9 cellular contexts compared by ENCODE assay signal in genomic region chr1:230825061-230825803, GRCh38. TPM values are rescaled to one million over a fixed set of nuclear protein-coding genes. Genes with fewer than 3 reads are reported as not detected.
DNase-seq lines count a peak whose midpoint lies in the region; ATAC-seq and TF ChIP-seq lines count a peak whose summit lies in the region.
"Had no signal": no experiment of that assay in that cellular context is flagged by ENCODE, and none has a peak within 500 bp of the region (broad histone marks: within the 10 kb centered on the region; RNA-seq: fewer than 3 reads in every experiment).

No MANE protein-coding gene starts in this region.

- intact Hi-C loops in mucosa of descending colon (cut with DNase I, micrococcal nuclease), result no loop called here

- no peak overlapping the region for H3K4me3 ChIP-seq in mucosa of descending colon
- H3K4me3 ChIP-seq: GM12878 had no signal

- H3K9me3 ChIP-seq in mucosa of descending colon, result no peaks in the 10 kb centered on the region

- H3K4me1 ChIP-seq in mucosa of descending colon (ENCODE audit: low read depth), result no peaks in the 10 kb centered on the region

- H3K36me3 ChIP-seq in mucosa of descending colon (ENCODE audit: low read depth), result no peaks in the 10 kb centered on the region

- DNase-seq in AML-193 (lab: John Stamatoyannopoulos, UW) (peak; percentile 72 to 84), NCI-H1694 treated with DMSO at 0.1 percent for 48 hours (lab: John Stamatoyannopoulos, UW) (peak; percentile 100), dermis blood vessel endothelial cell (peak; percentile 64), mucosa of descending colon (no peak)
- DNase-seq in stimulated activated naive CD4-positive, alpha-beta T cell (lab: John Stamatoyannopoulos, UW), result no peak
- no peak for DNase-seq in activated CD4-positive, CD25-positive, alpha-beta regulatory T cell treated with anti-CD3 and anti-CD28 coated beads, Interleukin-2, amount 50 U/mL, for 72 hours
- DNase-seq in activated CD4-positive, alpha-beta T cell treated with anti-CD3 and anti-CD28 coated beads for 1 hour, result no peak

- ATAC-seq in mucosa of descending colon (peak; percentile 73), HG03280 (IDR thresholded peaks at IDR 0.05; ENCODE audit: unreplicated experiment) (no peak)
- ATAC-seq: GM12878 had no signal

- TF ChIP-seq CTCF in mucosa of descending colon (IDR thresholded peaks at IDR 0.05), result no peak

RNA-seq across cellular contexts. Expression of gene C1orf198, which starts 43.1 kb away (rescaled TPM):
- 20.8 and 22.7 TPM in 2 replicates for total RNA-seq in dermis blood vessel endothelial cell
- 10 to 100 TPM in 2 of 3 donors, 1 to 10 TPM in 1; 9.8 to 35.9 (median 15.5) TPM for total RNA-seq in mucosa of descending colon

Comparison
In these comparisons a context has a peak if more than half of its experiments do, and no peak if none do; other contexts are left out.
1. DNase-seq: peak in AML-193 (2 of 2), NCI-H1694 treated with DMSO at 0.1 percent for 48 hours (single experiment) and dermis blood vessel endothelial cell (single experiment); none in mucosa of descending colon (0 of 3), stimulated activated naive CD4-positive, alpha-beta T cell (0 of 6), activated CD4-positive, CD25-positive, alpha-beta regulatory T cell treated with anti-CD3 and anti-CD28 coated beads, Interleukin-2, amount 50 U/mL, for 72 hours (single experiment) and activated CD4-positive, alpha-beta T cell treated with anti-CD3 and anti-CD28 coated beads for 1 hour (single experiment).